In genomic region chr20:33460711-33461110, GRCh38 we compare ENCODE assay signal across 1 cellular context.
TF ChIP-seq lines count a peak whose summit lies in the region.

No MANE protein-coding gene starts in this region.

TF ChIP-seq in WTC11, 78 proteins besides CTCF, POLR2A, EP300 and RAD21 (continued from another document):
- no peak for TF ChIP-seq ATF3 (CRISPR knock-in tag; conservative IDR thresholded peaks at IDR 0.05)
